Comparison of ENCODE assay signal across 2 cellular contexts in the genomic region with DNA sequence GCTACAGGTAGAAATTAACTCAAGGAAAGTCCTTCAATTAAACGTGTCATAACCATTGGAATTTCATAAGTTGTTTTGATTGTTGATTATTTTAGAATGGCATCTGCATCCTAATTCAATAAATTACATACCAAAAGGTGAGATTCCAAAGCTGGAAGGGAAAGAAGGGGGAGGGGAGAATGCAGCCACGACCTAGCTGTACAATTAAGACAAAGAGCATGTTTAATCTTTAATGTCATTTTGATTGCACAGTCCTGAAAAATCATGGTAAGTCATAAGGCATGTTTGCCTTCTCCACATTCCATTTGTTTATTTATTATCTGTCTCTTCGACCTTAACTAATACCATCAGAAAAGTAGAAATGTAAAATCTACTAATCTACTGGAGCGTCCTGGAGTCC.
TF ChIP-seq lines count a peak whose summit lies in the region.

No MANE protein-coding gene starts in this region.

TF ChIP-seq in IMR-90, 13 proteins besides CTCF, POLR2A, EP300 and RAD21:
- no peak for TF ChIP-seq MAFK (IDR thresholded peaks at IDR 0.05; ENCODE audit: low read depth, low read length)
- no peak for TF ChIP-seq FOS (IDR thresholded peaks at IDR 0.05; ENCODE audit: low read depth, low read length)
- no peak for TF ChIP-seq CEBPB (IDR thresholded peaks at IDR 0.05; ENCODE audit: low read depth, low read length)
- TF ChIP-seq RFX5 (IDR thresholded peaks at IDR 0.05; ENCODE audit: low read depth, low read length), result no peak
- no peak for TF ChIP-seq BHLHE40 (IDR thresholded peaks at IDR 0.05; ENCODE audit: low read depth, low read length)
- TF ChIP-seq, protein P1, sequence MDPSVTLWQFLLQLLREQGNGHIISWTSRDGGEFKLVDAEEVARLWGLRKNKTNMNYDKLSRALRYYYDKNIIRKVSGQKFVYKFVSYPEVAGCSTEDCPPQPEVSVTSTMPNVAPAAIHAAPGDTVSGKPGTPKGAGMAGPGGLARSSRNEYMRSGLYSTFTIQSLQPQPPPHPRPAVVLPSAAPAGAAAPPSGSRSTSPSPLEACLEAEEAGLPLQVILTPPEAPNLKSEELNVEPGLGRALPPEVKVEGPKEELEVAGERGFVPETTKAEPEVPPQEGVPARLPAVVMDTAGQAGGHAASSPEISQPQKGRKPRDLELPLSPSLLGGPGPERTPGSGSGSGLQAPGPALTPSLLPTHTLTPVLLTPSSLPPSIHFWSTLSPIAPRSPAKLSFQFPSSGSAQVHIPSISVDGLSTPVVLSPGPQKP (IDR thresholded peaks at IDR 0.05; ENCODE audit: borderline replicate concordance, low read depth, low read length), result no peak
- TF ChIP-seq NFE2L2 (IDR thresholded peaks at IDR 0.05; ENCODE audit: low read depth, low read length), result no peak
- no peak for TF ChIP-seq CHD1 (IDR thresholded peaks at IDR 0.05; ENCODE audit: low read depth, low read length)
- TF ChIP-seq MAZ (IDR thresholded peaks at IDR 0.05; ENCODE audit: borderline replicate concordance, low read depth, low read length), result no peak
- TF ChIP-seq, protein P2, sequence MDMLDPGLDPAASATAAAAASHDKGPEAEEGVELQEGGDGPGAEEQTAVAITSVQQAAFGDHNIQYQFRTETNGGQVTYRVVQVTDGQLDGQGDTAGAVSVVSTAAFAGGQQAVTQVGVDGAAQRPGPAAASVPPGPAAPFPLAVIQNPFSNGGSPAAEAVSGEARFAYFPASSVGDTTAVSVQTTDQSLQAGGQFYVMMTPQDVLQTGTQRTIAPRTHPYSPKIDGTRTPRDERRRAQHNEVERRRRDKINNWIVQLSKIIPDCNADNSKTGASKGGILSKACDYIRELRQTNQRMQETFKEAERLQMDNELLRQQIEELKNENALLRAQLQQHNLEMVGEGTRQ (IDR thresholded peaks at IDR 0.05; ENCODE audit: low read depth, low read length), result no peak

TF ChIP-seq in endothelial cell of umbilical vein, 7 proteins besides CTCF, POLR2A, EP300 and RAD21:
- TF ChIP-seq FOS (IDR thresholded peaks at IDR 0.05; ENCODE audit: borderline replicate concordance, insufficient read depth, low read length), result no peak
- TF ChIP-seq, protein P3, sequence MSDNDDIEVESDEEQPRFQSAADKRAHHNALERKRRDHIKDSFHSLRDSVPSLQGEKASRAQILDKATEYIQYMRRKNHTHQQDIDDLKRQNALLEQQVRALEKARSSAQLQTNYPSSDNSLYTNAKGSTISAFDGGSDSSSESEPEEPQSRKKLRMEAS (IDR thresholded peaks at IDR 0.05; ENCODE audit: insufficient read depth, insufficient read length), result no peak
- no peak for TF ChIP-seq MYC (IDR thresholded peaks at IDR 0.05; ENCODE audit: low read depth, low read length)
- no peak for TF ChIP-seq EZH2 (IDR thresholded peaks at IDR 0.05; ENCODE audit: borderline replicate concordance, low read depth, low read length, severe bottlenecking)
- no peak for TF ChIP-seq JUN (IDR thresholded peaks at IDR 0.05; ENCODE audit: borderline replicate concordance, insufficient read depth, insufficient read length, low read depth)
- TF ChIP-seq POLR2AphosphoS5 (IDR thresholded peaks at IDR 0.05; ENCODE audit: insufficient read depth, low read depth, low read length), result no peak
